16 cellular contexts compared by ENCODE assay signal in the genomic region with DNA sequence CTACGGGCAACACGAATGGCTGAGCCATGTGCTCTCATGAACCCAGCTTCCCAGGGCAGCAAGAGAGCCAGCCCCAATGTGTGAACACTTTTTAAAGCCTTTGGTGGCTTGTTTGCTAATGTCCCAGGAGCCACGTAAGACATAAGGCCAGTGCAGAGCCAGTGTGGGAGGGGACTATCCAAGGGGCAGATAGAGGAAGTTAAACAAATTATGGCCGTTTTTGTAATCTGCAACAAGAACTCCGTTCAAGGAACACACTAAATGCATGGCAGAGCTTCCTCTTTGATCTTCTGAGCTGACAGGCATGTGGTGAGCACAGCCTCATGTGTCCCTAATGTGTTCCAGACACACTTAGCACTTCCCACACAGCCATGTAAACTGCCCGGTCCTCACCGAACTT.
"Had no signal": no experiment of that assay in that cellular context is flagged by ENCODE, and none has a peak within 500 bp of the region (broad histone marks: within the 10 kb centered on the region; RNA-seq: fewer than 3 reads in every experiment).

No MANE protein-coding gene starts in this region.

- DNase-seq: activated B cell treated with CpG ODN at 0.5 μM for 24 hours; activated CD4-positive, alpha-beta T cell treated with anti-CD3 and anti-CD28 coated beads, Interleukin-2, amount 10 ng/mL, durations not matched to agents 7 days and 5 days; activated CD8-positive, alpha-beta memory T cell treated with anti-CD3 and anti-CD28 coated beads for 24 hours; activated naive CD4-positive, alpha-beta T cell treated with anti-CD3 and anti-CD28 coated beads, Interleukin-2, amount 50 U/mL, for 16 hours; activated T-cell treated with anti-CD3 and anti-CD28 coated beads for 4 hours; adrenal gland; body of pancreas; central memory CD4-positive, alpha-beta T cell; cortex of kidney; effector memory CD4-positive, alpha-beta T cell; mesendoderm; stimulated activated CD4-positive, alpha-beta T cell treated with anti-CD3 and anti-CD28 coated beads, Interleukin-2, amount 100 ng/mL, for 48 hours; stimulated activated naive CD8-positive, alpha-beta T cell treated with anti-CD3 and anti-CD28 coated beads, Interleukin-15, Interleukin-2, amounts not matched to agents 100 U/mL and 50 U/mL, for 24 hours had no signal

- H3K27me3 ChIP-seq: body of pancreas had no signal

- FAIRE-seq: keratinocyte had no signal

- ATAC-seq: body of pancreas; stimulated activated naive CD8-positive, alpha-beta T cell treated with anti-CD3 and anti-CD28 coated beads, Interleukin-15, Interleukin-2, amounts not matched to agents 100 U/mL and 50 U/mL, for 24 hours had no signal

- H3K4me1 ChIP-seq: adrenal gland, body of pancreas, suprapubic skin had no signal

- H3K9me3 ChIP-seq: adrenal gland, body of pancreas, suprapubic skin had no signal

- H3K36me3 ChIP-seq: adrenal gland, suprapubic skin had no signal

- H3K27ac ChIP-seq: adrenal gland, body of pancreas, epithelial cell of prostate, suprapubic skin had no signal

- H3K4me3 ChIP-seq: adrenal gland, body of pancreas, suprapubic skin had no signal
